ENCODE assay signal across 24 cellular contexts in genomic region chr3:104906001-104906639, GRCh38.
"Had no signal": no experiment of that assay in that cellular context is flagged by ENCODE, and none has a peak within 500 bp of the region (broad histone marks: within the 10 kb centered on the region; RNA-seq: fewer than 3 reads in every experiment).

No MANE protein-coding gene starts in this region.

- H3K27ac ChIP-seq: adrenal gland, Peyer's patch had no signal

- H3K36me3 ChIP-seq: adrenal gland, Peyer's patch had no signal

- H3K4me3 ChIP-seq: adrenal gland, Peyer's patch had no signal

- H3K4me3 Mint-ChIP-seq: activated naive CD8-positive, alpha-beta T cell treated with anti-CD3 and anti-CD28 coated beads, Interleukin-2, amount 10 ng/mL, durations not matched to agents 7 days and 5 days; activated T-helper 17 cell treated with anti-CD3 and anti-CD28 coated beads, Interleukin-2, amount 50 U/mL, for 72 hours; T-helper 1 cell treated with Interleukin-12 subunit alpha and Interleukin-12 subunit beta and Interleukin-4 antibody, amounts not matched to agents 30 μg/mL and 1 μg/mL, for 36 hours; WTC11 had no signal

- DNase-seq: activated CD4-positive, alpha-beta T cell treated with anti-CD3 and anti-CD28 coated beads for 48 hours; activated CD4-positive, alpha-beta T cell treated with anti-CD3 and anti-CD28 coated beads, Interleukin-2, amount 50 U/mL, for 48 hours; activated CD4-positive, CD25-positive, alpha-beta regulatory T cell treated with anti-CD3 and anti-CD28 coated beads, Interleukin-2, amount 50 U/mL, for 72 hours; activated CD8-positive, alpha-beta memory T cell treated with anti-CD3 and anti-CD28 coated beads for 24 hours; activated naive CD4-positive, alpha-beta T cell treated with anti-CD3 and anti-CD28 coated beads, Interleukin-2, amount 50 U/mL, for 16 hours; activated naive CD8-positive, alpha-beta T cell treated with anti-CD3 and anti-CD28 coated beads, Interleukin-2, amount 10 ng/mL, durations not matched to agents 7 days and 5 days; activated T-cell treated with anti-CD3 and anti-CD28 coated beads for 4 hours; activated T-cell treated with anti-CD3 and anti-CD28 coated beads, Interleukin-2, amount 50 U/mL, for 48 hours; adrenal gland; anterior cingulate cortex; caudate nucleus; Kasumi-1; KBM-7; NCI-H1105 treated with DMSO at 0.1 percent for 48 hours; NCI-H1436 treated with DMSO at 0.1 percent for 48 hours; NCI-H187; NCI-H2081; NCI-H446; NCI-H524; Peyer's patch; SHP77 treated with DMSO at 0.1 percent for 48 hours had no signal

- H3K4me1 Mint-ChIP-seq: activated naive CD8-positive, alpha-beta T cell treated with anti-CD3 and anti-CD28 coated beads, Interleukin-2, amount 10 ng/mL, durations not matched to agents 7 days and 5 days; activated T-helper 17 cell treated with anti-CD3 and anti-CD28 coated beads, Interleukin-2, amount 50 U/mL, for 72 hours had no signal

- H3K4me1 ChIP-seq: adrenal gland, Peyer's patch had no signal

- ATAC-seq: activated T-helper 17 cell treated with anti-CD3 and anti-CD28 coated beads, Interleukin-2, amount 50 U/mL, for 72 hours; WTC11 had no signal

- H3K27ac Mint-ChIP-seq: activated naive CD8-positive, alpha-beta T cell treated with anti-CD3 and anti-CD28 coated beads, Interleukin-2, amount 10 ng/mL, durations not matched to agents 7 days and 5 days; activated T-helper 17 cell treated with anti-CD3 and anti-CD28 coated beads, Interleukin-2, amount 50 U/mL, for 72 hours; T-helper 1 cell treated with Interleukin-12 subunit alpha and Interleukin-12 subunit beta and Interleukin-4 antibody, amounts not matched to agents 30 μg/mL and 1 μg/mL, for 36 hours; WTC11 had no signal

- H3K27me3 ChIP-seq: adrenal gland, Peyer's patch had no signal

- H3K27me3 Mint-ChIP-seq: activated naive CD8-positive, alpha-beta T cell treated with anti-CD3 and anti-CD28 coated beads, Interleukin-2, amount 10 ng/mL, durations not matched to agents 7 days and 5 days; activated T-helper 17 cell treated with anti-CD3 and anti-CD28 coated beads, Interleukin-2, amount 50 U/mL, for 72 hours had no signal

- H3K36me3 Mint-ChIP-seq: activated naive CD8-positive, alpha-beta T cell treated with anti-CD3 and anti-CD28 coated beads, Interleukin-2, amount 10 ng/mL, durations not matched to agents 7 days and 5 days had no signal
